35 cellular contexts compared by ENCODE assay signal in genomic region chr2:16396986-16397385, GRCh38.
"Had no signal": no experiment of that assay in that cellular context is flagged by ENCODE, and none has a peak within 500 bp of the region (broad histone marks: within the 10 kb centered on the region; RNA-seq: fewer than 3 reads in every experiment).

No MANE protein-coding gene starts in this region.

- H3K36me3 ChIP-seq: MG63 had no signal

- H3K27ac ChIP-seq: KMS-11 had no signal

- H3K9me3 ChIP-seq: MG63 had no signal

- H3K9ac ChIP-seq: KMS-11 had no signal

- H3K27me3 ChIP-seq: MG63 had no signal

- H3K4me3 ChIP-seq: MG63 had no signal

- H3K4me2 ChIP-seq: KMS-11 had no signal

- DNase-seq: Karpas-422, Kasumi-1, MG63, MM.1S, MV-4-11, NCI-H1048, NCI-H1092, NCI-H1092 treated with DMSO at 0.1 percent for 48 hours, NCI-H1105, NCI-H1105 treated with DMSO at 0.1 percent for 48 hours, NCI-H1417, NCI-H1417 treated with DMSO at 0.1 percent for 48 hours, NCI-H1436, NCI-H1436 treated with DMSO at 0.1 percent for 48 hours, NCI-H146, NCI-H1694, NCI-H1694 treated with DMSO at 0.1 percent for 48 hours, NCI-H187, NCI-H187 treated with DMSO at 0.1 percent for 48 hours, NCI-H1930, NCI-H2029, NCI-H2029 treated with DMSO at 0.1 percent for 48 hours, NCI-H2081, NCI-H2081 treated with DMSO at 0.1 percent for 48 hours, NCI-H2107, NCI-H2171, NCI-H2171 treated with DMSO at 0.1 percent for 48 hours, NCI-H2227 treated with DMSO at 0.1 percent for 48 hours, NCI-H226, NCI-H345, NCI-H446, NCI-H446 treated with DMSO at 0.1 percent for 48 hours, NCI-H510A, NCI-H510A treated with DMSO at 0.1 percent for 48 hours had no signal
